Comparison of ENCODE assay signal across 8 cellular contexts in genomic region chr5:14145356-14146334, GRCh38. TPM values are rescaled to one million over a fixed set of nuclear protein-coding genes. Genes with fewer than 3 reads are reported as not detected.
A peak's percentile ranks its signal among the peaks of the same experiment; 100 is the strongest.
DNase-seq lines count a peak whose midpoint lies in the region; ATAC-seq lines count a peak whose summit lies in the region.

No MANE protein-coding gene starts in this region.

- DNase-seq in NCI-H146 (lab: John Stamatoyannopoulos, UW) (peak; percentile 45), NCI-H146 treated with DMSO at 0.1 percent for 48 hours (lab: John Stamatoyannopoulos, UW; ENCODE audit: unreplicated experiment) (no peak), 8988T (no peak), sciatic nerve (ENCODE audit: low spot score) (no peak)
- no peak for DNase-seq in activated T-helper 2 cell treated with anti-CD3 and anti-CD28 coated beads, Interferon-gamma antibody, Interleukin-2, Interleukin-4, amounts not matched to agents 10 μg/mL and 5 μg/mL and 100 μg/mL, durations not matched to agents 14 hours and 24 hours and 36 hours (ENCODE audit: low spot score)
- no peak for DNase-seq in stimulated activated naive B cell treated with anti-CD40 and anti-IgM and Interleukin-4, amounts not matched to agents 10 μg/mL and 1 μg/mL and 100 μg/mL, for 72 hours
- DNase-seq in effector CD4-positive, alpha-beta T cell, result no peak

- intact Hi-C loops in activated T-helper 2 cell treated with anti-CD3 and anti-CD28 coated beads, Interferon-gamma antibody, Interleukin-2, Interleukin-4, amounts not matched to agents 10 μg/mL and 5 μg/mL and 100 μg/mL, durations not matched to agents 14 hours and 24 hours and 36 hours (cut with micrococcal nuclease), result loop anchor here (10.0 kb wide), 2 partner anchors 119 to 519 kb away; partner anchors contain the start of gene OTULIN
- intact Hi-C loops in sciatic nerve (cut with DNase I), result no loop called here

- no peaks in the 10 kb centered on the region for H3K36me3 Mint-ChIP-seq in activated T-helper 2 cell treated with anti-CD3 and anti-CD28 coated beads, Interferon-gamma antibody, Interleukin-2, Interleukin-4, amounts not matched to agents 10 μg/mL and 5 μg/mL and 100 μg/mL, durations not matched to agents 14 hours and 24 hours and 36 hours (ENCODE audit: low read depth)
- H3K36me3 Mint-ChIP-seq in stimulated activated naive B cell treated with anti-CD40 and anti-IgM and Interleukin-4, amounts not matched to agents 10 μg/mL and 1 μg/mL and 100 μg/mL, for 72 hours, result peaks cover 2 to 14% of the 10 kb centered on the region in 2 donors

- H3K27ac Mint-ChIP-seq in activated T-helper 2 cell treated with anti-CD3 and anti-CD28 coated beads, Interferon-gamma antibody, Interleukin-2, Interleukin-4, amounts not matched to agents 10 μg/mL and 5 μg/mL and 100 μg/mL, durations not matched to agents 14 hours and 24 hours and 36 hours, result no peak overlapping the region
- H3K27ac Mint-ChIP-seq in stimulated activated naive B cell treated with anti-CD40 and anti-IgM and Interleukin-4, amounts not matched to agents 10 μg/mL and 1 μg/mL and 100 μg/mL, for 72 hours, result peak overlapping the region; percentile 65

- peak overlapping the region; percentile 69 for H3K4me3 Mint-ChIP-seq in activated T-helper 2 cell treated with anti-CD3 and anti-CD28 coated beads, Interferon-gamma antibody, Interleukin-2, Interleukin-4, amounts not matched to agents 10 μg/mL and 5 μg/mL and 100 μg/mL, durations not matched to agents 14 hours and 24 hours and 36 hours (ENCODE audit: low read depth)
- H3K4me3 Mint-ChIP-seq in stimulated activated naive B cell treated with anti-CD40 and anti-IgM and Interleukin-4, amounts not matched to agents 10 μg/mL and 1 μg/mL and 100 μg/mL, for 72 hours, result peak overlapping the region; percentile 81 to 95

- H3K9me3 Mint-ChIP-seq in activated T-helper 2 cell treated with anti-CD3 and anti-CD28 coated beads, Interferon-gamma antibody, Interleukin-2, Interleukin-4, amounts not matched to agents 10 μg/mL and 5 μg/mL and 100 μg/mL, durations not matched to agents 14 hours and 24 hours and 36 hours, result no peaks in the 10 kb centered on the region
- no peaks in the 10 kb centered on the region for H3K9me3 Mint-ChIP-seq in stimulated activated naive B cell treated with anti-CD40 and anti-IgM and Interleukin-4, amounts not matched to agents 10 μg/mL and 1 μg/mL and 100 μg/mL, for 72 hours

- ATAC-seq in stimulated activated naive B cell treated with anti-CD40 and anti-IgM and Interleukin-4, amounts not matched to agents 10 μg/mL and 1 μg/mL and 100 μg/mL, for 72 hours (replicated peaks), result no peak
- no peak for ATAC-seq in sciatic nerve

- H3K4me3 ChIP-seq in iPS-11a (ENCODE audit: low read depth, low read length), result peak overlapping the region; percentile 86

- H3K27me3 Mint-ChIP-seq in activated T-helper 2 cell treated with anti-CD3 and anti-CD28 coated beads, Interferon-gamma antibody, Interleukin-2, Interleukin-4, amounts not matched to agents 10 μg/mL and 5 μg/mL and 100 μg/mL, durations not matched to agents 14 hours and 24 hours and 36 hours (ENCODE audit: low read depth), result peaks cover 58% of the 10 kb centered on the region
- no peaks in the 10 kb centered on the region for H3K27me3 Mint-ChIP-seq in stimulated activated naive B cell treated with anti-CD40 and anti-IgM and Interleukin-4, amounts not matched to agents 10 μg/mL and 1 μg/mL and 100 μg/mL, for 72 hours

- H3K4me1 Mint-ChIP-seq in activated T-helper 2 cell treated with anti-CD3 and anti-CD28 coated beads, Interferon-gamma antibody, Interleukin-2, Interleukin-4, amounts not matched to agents 10 μg/mL and 5 μg/mL and 100 μg/mL, durations not matched to agents 14 hours and 24 hours and 36 hours (ENCODE audit: low read depth), result peaks cover 10% of the 10 kb centered on the region
- H3K4me1 Mint-ChIP-seq in stimulated activated naive B cell treated with anti-CD40 and anti-IgM and Interleukin-4, amounts not matched to agents 10 μg/mL and 1 μg/mL and 100 μg/mL, for 72 hours, result peaks cover 40 to 62% of the 10 kb centered on the region in 2 donors

RNA-seq across cellular contexts. Expression of gene TRIO, which starts 2.5 kb away (rescaled TPM):
- total RNA-seq in activated T-helper 2 cell treated with anti-CD3 and anti-CD28 coated beads, Interferon-gamma antibody, Interleukin-2, Interleukin-4, amounts not matched to agents 10 μg/mL and 5 μg/mL and 100 μg/mL, durations not matched to agents 14 hours and 24 hours and 36 hours, result 28.7 and 30.1 TPM in 2 replicates
- 192 TPM for total RNA-seq in sciatic nerve
